Comparison of ENCODE assay signal across 29 cellular contexts in genomic region chr13:43725460-43725859, GRCh38.
DNase-seq lines count a peak whose midpoint lies in the region; ATAC-seq, FAIRE-seq and TF ChIP-seq lines count a peak whose summit lies in the region.
"Had no signal": no experiment of that assay in that cellular context is flagged by ENCODE, and none has a peak within 500 bp of the region (broad histone marks: within the 10 kb centered on the region; RNA-seq: fewer than 3 reads in every experiment).

No MANE protein-coding gene starts in this region.

- H3K4me1 Mint-ChIP-seq in GM23338 (peaks cover 8% of the 10 kb centered on the region), neural crest cell (peaks cover 21% of the 10 kb centered on the region)
- H3K4me1 Mint-ChIP-seq: CD4-positive, CD25-positive, alpha-beta regulatory T cell; T-cell had no signal

- no peak for ATAC-seq in GM23338
- ATAC-seq in activated naive CD4-positive, alpha-beta T cell treated with anti-CD3 and anti-CD28 coated beads, Interleukin-2, amount 50 U/mL, for 72 hours, result no peak
- ATAC-seq: K562, T-cell had no signal

- H4K8ac ChIP-seq in H1 (ENCODE audit: extremely low read depth, insufficient read depth, low read length), result no peak overlapping the region

- no peak overlapping the region for H2BK12ac ChIP-seq in H1 (ENCODE audit: low read depth, low read length)

- H2BK120ac ChIP-seq in H1 (replicated peaks; ENCODE audit: low read depth, low read length), result no peak overlapping the region

- no peak for TF ChIP-seq POLR2A in H1 (IDR thresholded peaks at IDR 0.05; ENCODE audit: control extremely low read depth in 1 of 2, low read depth in 2 of 2, low read length in 2 of 2)

- no peak overlapping the region for H3K27ac ChIP-seq in GM23338 (ENCODE audit: low read depth)
- H3K27ac ChIP-seq in H1 (ENCODE audit: low read depth, low read length), result no peak overlapping the region
- H3K27ac ChIP-seq in RWPE1, result no peak overlapping the region
- H3K27ac ChIP-seq: BLaER1, PC-9 had no signal

- no peak overlapping the region for H3K4ac ChIP-seq in H1 (replicated peaks; ENCODE audit: insufficient read length, low read depth, low read length)

- H3K36me3 Mint-ChIP-seq in GM23338 (ENCODE audit: low read depth) (no peaks in the 10 kb centered on the region), neural crest cell (ENCODE audit: low read depth) (no peaks in the 10 kb centered on the region)
- H3K36me3 Mint-ChIP-seq in activated naive CD4-positive, alpha-beta T cell treated with anti-CD3 and anti-CD28 coated beads, Interleukin-2, amount 50 U/mL, for 72 hours, result no peaks in the 10 kb centered on the region
- H3K36me3 Mint-ChIP-seq: CD4-positive, CD25-positive, alpha-beta regulatory T cell; T-cell had no signal

- H3K27me3 Mint-ChIP-seq in GM23338 (ENCODE audit: insufficient read depth, low read depth, poor library complexity), result no peaks in the 10 kb centered on the region
- H3K27me3 Mint-ChIP-seq in neural crest cell (ENCODE audit: low read depth), result no peaks in the 10 kb centered on the region

- POLR2A ChIA-PET in H1 (lab: Charles Lee; ENCODE audit: partially characterized antibody), result no interaction called here
- POLR2A ChIA-PET in RWPE1 (lab: Yijun Ruan, JAX; ENCODE audit: low non-redundant PET), result no interaction called here

- no peaks in the 10 kb centered on the region for H3F3A ChIP-seq in GM23338 (replicated peaks; ENCODE audit: low read depth)

- no peaks in the 10 kb centered on the region for H3K9me3 ChIP-seq in H1 (ENCODE audit: insufficient read depth in 2 of 2, low read depth in 1 of 2, low read length in 1 of 2)
- H3K9me3 ChIP-seq: BLaER1 had no signal

- H3K4me2 ChIP-seq in GM23338 (no peak overlapping the region), H1 (ENCODE audit: insufficient read depth in 1 of 2, low read depth in 2 of 2, low read length in 2 of 2) (no peak overlapping the region)
- H3K4me2 ChIP-seq: BLaER1, PC-9 had no signal

- no peaks in the 10 kb centered on the region for H4K20me1 ChIP-seq in GM23338 (replicated peaks; ENCODE audit: insufficient read depth)
- H4K20me1 ChIP-seq in H1 (replicated peaks in 1 of 2; ENCODE audit: control insufficient read depth in 1 of 2, insufficient read depth in 2 of 2, low read length in 2 of 2), result no peaks in the 10 kb centered on the region
- H4K20me1 ChIP-seq: BLaER1 had no signal

- H3K9ac ChIP-seq in H1 (replicated peaks in 1 of 4; ENCODE audit: extremely low read depth in 1 of 4, low read depth in 3 of 4, low read length in 3 of 4), result no peak overlapping the region
- H3K9ac ChIP-seq: BLaER1 had no signal

- no peaks in the 10 kb centered on the region for H3K9me3 Mint-ChIP-seq in GM23338
- no peaks in the 10 kb centered on the region for H3K9me3 Mint-ChIP-seq in neural crest cell
- H3K9me3 Mint-ChIP-seq in activated naive CD4-positive, alpha-beta T cell treated with anti-CD3 and anti-CD28 coated beads, Interleukin-2, amount 50 U/mL, for 72 hours, result no peaks in the 10 kb centered on the region
- H3K9me3 Mint-ChIP-seq: HFFc6, T-cell had no signal

- CTCF ChIA-PET in H1 (lab: Charles Lee; ENCODE audit: partially characterized antibody) (interaction anchor here (1.0 kb wide), 1 partner anchor 23 kb away, joined by 3 read pairs; no protein-coding TSS in a partner anchor), RWPE1 (lab: Yijun Ruan, JAX) (no interaction called here)

- H2BK20ac ChIP-seq in H1 (ENCODE audit: low read length), result no peak overlapping the region

- H3K36me3 ChIP-seq in GM23338 (ENCODE audit: insufficient read depth) (no peaks in the 10 kb centered on the region), H1 (ENCODE audit: control insufficient read depth in 2 of 4, insufficient read depth in 4 of 4, low read length in 3 of 4) (no peaks in the 10 kb centered on the region)
- H3K36me3 ChIP-seq: BLaER1 had no signal

- no peak overlapping the region for H3K14ac ChIP-seq in H1 (ENCODE audit: insufficient read length)

- no peak for TF ChIP-seq EP300 in H1 (IDR thresholded peaks at IDR 0.05; ENCODE audit: borderline replicate concordance in 1 of 2, low read depth in 2 of 2, low read length in 2 of 2)

- H3K4me3 Mint-ChIP-seq in GM23338 (no peak overlapping the region), neural crest cell (no peak overlapping the region)
- H3K4me3 Mint-ChIP-seq: CD4-positive, CD25-positive, alpha-beta regulatory T cell; HFFc6; T-cell had no signal

- no peak overlapping the region for H2AK5ac ChIP-seq in H1 (ENCODE audit: low read depth, low read length)

- no peak overlapping the region for H3K4me3 ChIP-seq in GM23338
- no peak overlapping the region for H3K4me3 ChIP-seq in H1 (ENCODE audit: extremely low read depth in 1 of 4, insufficient read depth in 2 of 4, low read depth in 3 of 4, low read length in 4 of 4)
- H3K4me3 ChIP-seq: BLaER1, K562, PC-9 had no signal

- H2BK15ac ChIP-seq in H1 (ENCODE audit: low read length), result no peak overlapping the region

- no peak overlapping the region for H3K18ac ChIP-seq in H1 (ENCODE audit: extremely low read depth, low read length)

- no peak for DNase-seq in GM23338 (ENCODE audit: low spot score)
- DNase-seq in LHCN-M2 (ENCODE audit: low read depth), result peak; percentile 45
- no peak for DNase-seq in H1 (ENCODE audit: low read depth in 1 of 2, low spot score in 2 of 2)
- no peak for DNase-seq in neural crest cell (ENCODE audit: low read depth, low spot score)
- no peak for DNase-seq in RWPE1 (ENCODE audit: low spot score)
- no peak for DNase-seq in DMS 273 treated with DMSO at 0.1 percent for 48 hours (lab: John Stamatoyannopoulos, UW)
- no peak for DNase-seq in activated naive CD4-positive, alpha-beta T cell treated with anti-CD3 and anti-CD28 coated beads, Interleukin-2, amount 50 U/mL, for 72 hours (ENCODE audit: low spot score in 2 of 2)
- no peak for DNase-seq in NCI-H524 (lab: John Stamatoyannopoulos, UW)
- DNase-seq: CD4-positive, CD25-positive, alpha-beta regulatory T cell; DMS79; GF-D8; H7; HFFc6; Kasumi-1; NCI-H1092; NCI-H1436; NCI-H187; NCI-H524 treated with DMSO at 0.1 percent for 48 hours; NCI-H82; NK-92 treated with Interleukin-12 subunit alpha and Interleukin-12 subunit beta, amount 100 ng/mL, for 24 hours; PC-9; RPMI8226; SHP77; T-cell had no signal

- H2AFZ ChIP-seq in GM23338, result 0 out of 2 replicates have a peak overlapping the region, but pooled peaks have one; percentile 30
- peak overlapping the region; percentile 79; the same call in 1 of the 2 replicates for H2AFZ ChIP-seq in H1 (ENCODE audit: low read length)
- H2AFZ ChIP-seq: PC-9 had no signal

- no peak for TF ChIP-seq RAD21 in H1 (IDR thresholded peaks at IDR 0.05 in 1 of 2, conservative IDR thresholded peaks at IDR 0.05 in 1 of 2; ENCODE audit: low read depth in 2 of 2, low read length in 2 of 2)

- H3K27ac Mint-ChIP-seq in GM23338 (no peak overlapping the region), neural crest cell (ENCODE audit: unreplicated experiment) (peak overlapping the region; percentile 63)
- H3K27ac Mint-ChIP-seq in activated naive CD4-positive, alpha-beta T cell treated with anti-CD3 and anti-CD28 coated beads, Interleukin-2, amount 50 U/mL, for 72 hours, result no peak overlapping the region
- H3K27ac Mint-ChIP-seq: CD4-positive, CD25-positive, alpha-beta regulatory T cell; HFFc6; T-cell had no signal

- 85% methylated on average over 5 of the region's 6 CpGs; no CpG with 5 or more reads in 1 of the 2 experiments for WGBS in H1 (ENCODE audit: extremely low coverage in 1 of 2, insufficient coverage in 1 of 2, insufficient read length in 1 of 2, insufficient replicate concordance in 2 of 2, low coverage in 1 of 2, low lambda C conversion rate in 2 of 2, missing lambda C conversion rate in 1 of 2), 2 experiments

- FAIRE-seq in H1 (lab: Jason Lieb, UNC), result no peak
- FAIRE-seq: D721Med, GM12891, HTR-8/SVneo, K562 had no signal

- no peaks in the 10 kb centered on the region for H3K79me2 ChIP-seq in GM23338 (replicated peaks; ENCODE audit: insufficient read depth)
- no peaks in the 10 kb centered on the region for H3K79me2 ChIP-seq in H1 (ENCODE audit: control insufficient read depth in 1 of 2, insufficient read depth in 2 of 2, low read length in 2 of 2)

- H3K27me3 ChIP-seq in GM23338 (ENCODE audit: insufficient read depth), result no peaks in the 10 kb centered on the region
- no peaks in the 10 kb centered on the region for H3K27me3 ChIP-seq in H1 (replicated peaks in 1 of 4; ENCODE audit: control insufficient read depth in 3 of 4, extremely low read depth in 1 of 4, insufficient read depth in 3 of 4, low read length in 3 of 4)
- H3K27me3 ChIP-seq: BLaER1 had no signal

- no peak overlapping the region for H4K91ac ChIP-seq in H1 (replicated peaks; ENCODE audit: insufficient read length, low read length)

- no peaks in the 10 kb centered on the region for H3K79me1 ChIP-seq in H1 (ENCODE audit: low read depth, low read length)

- H3K56ac ChIP-seq in H1 (replicated peaks; ENCODE audit: insufficient read length, low read depth, low read length), result no peak overlapping the region

- H3K9me2 ChIP-seq in GM23338 (ENCODE audit: insufficient read depth), result no peaks in the 10 kb centered on the region; the same call in 1 of the 2 replicates

- H3K4me1 ChIP-seq in GM23338 (ENCODE audit: insufficient read depth) (0 out of 2 replicates have a peak, but pooled peaks cover under 1% of the 10 kb centered on the region), H1 (replicated peaks in 1 of 4; ENCODE audit: control insufficient read depth in 3 of 4, insufficient read depth in 4 of 4, low read length in 3 of 4) (peaks cover 0 to under 1% (median 0%) of the 10 kb centered on the region in 4 experiments; a peak in 1 of 7 replicates)
- H3K4me1 ChIP-seq: BLaER1 had no signal

- TF ChIP-seq CTCF in GM23338 (conservative IDR thresholded peaks at IDR 0.05; ENCODE audit: low read depth in 2 of 2) (no peak), H1 (IDR thresholded peaks at IDR 0.05; ENCODE audit: control extremely low read depth in 1 of 3, insufficient read depth in 1 of 3, low read depth in 1 of 3, low read length in 3 of 3) (no peak), neural crest cell (conservative IDR thresholded peaks at IDR 0.05) (no peak), RWPE1 (conservative IDR thresholded peaks at IDR 0.05; ENCODE audit: low read depth) (no peak)

- no peak overlapping the region for H4K5ac ChIP-seq in H1 (ENCODE audit: insufficient read length, low read depth, low read length)

- H3K23me2 ChIP-seq in H1 (ENCODE audit: low read depth, low read length), result no peaks in the 10 kb centered on the region

- no peak overlapping the region for H2BK5ac ChIP-seq in H1 (ENCODE audit: low read depth, low read length)

- no peak overlapping the region for H3K23ac ChIP-seq in H1 (ENCODE audit: insufficient read length)

TF ChIP-seq in H1, 55 proteins besides CTCF, POLR2A, EP300 and RAD21:
- TF ChIP-seq CBX5 (IDR thresholded peaks at IDR 0.05; ENCODE audit: low read depth, low read length) (no peak), FOSL1 (IDR thresholded peaks at IDR 0.05; ENCODE audit: insufficient read depth, low read depth, low read length) (no peak), CREB1 (IDR thresholded peaks at IDR 0.05) (no peak), SAP30 (IDR thresholded peaks at IDR 0.05; ENCODE audit: insufficient read depth, insufficient replicate concordance, low read length) (no peak), SP2 (IDR thresholded peaks at IDR 0.05; ENCODE audit: low read length) (no peak), SP4 (IDR thresholded peaks at IDR 0.05; ENCODE audit: low read length) (no peak)
